Comparison of ENCODE assay signal across 17 cellular contexts in the genomic region with DNA sequence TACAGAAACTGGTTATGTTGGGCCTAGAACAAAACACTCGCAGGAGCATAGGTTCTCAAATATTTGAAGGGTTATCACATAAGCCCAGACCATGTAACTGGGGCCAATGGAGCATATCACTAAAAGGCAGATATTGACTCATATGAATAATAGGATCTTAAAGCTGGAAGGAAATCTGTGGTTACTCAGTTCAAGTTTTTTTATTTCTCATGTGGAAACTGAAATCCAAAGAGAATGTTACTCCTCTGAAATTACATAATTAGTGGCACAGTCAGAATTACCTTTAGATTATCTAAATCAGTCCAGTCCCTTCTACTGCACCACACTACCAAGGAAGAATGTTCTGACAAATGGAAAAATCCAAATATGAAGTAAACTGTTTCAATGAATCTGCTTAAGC. TPM values are rescaled to one million over a fixed set of nuclear protein-coding genes. Genes with fewer than 3 reads are reported as not detected.
DNase-seq lines count a peak whose midpoint lies in the region; ATAC-seq and TF ChIP-seq lines count a peak whose summit lies in the region.
"Had no signal": no experiment of that assay in that cellular context is flagged by ENCODE, and none has a peak within 500 bp of the region (broad histone marks: within the 10 kb centered on the region; RNA-seq: fewer than 3 reads in every experiment).

No MANE protein-coding gene starts in this region.

- intact Hi-C loops in left colon (cut with DNase I, micrococcal nuclease), result no loop called here

- no peak overlapping the region for H3K4ac ChIP-seq in H9 (ENCODE audit: low read depth, low read length)

- H3K4me3 Mint-ChIP-seq in H9, result no peak overlapping the region
- H3K4me3 Mint-ChIP-seq: activated CD4-positive, alpha-beta T cell treated with anti-CD3 and anti-CD28 coated beads, Interleukin-2, amount 10 ng/mL, durations not matched to agents 24 days and 14 days; CD4-positive, alpha-beta memory T cell; dendritic cell treated with granulocyte-macrophage colony-stimulating factor and Interleukin-4, amounts not matched to agents 40 ng/mL and 50 ng/mL, for 4 days had no signal

- no peak overlapping the region for H4K5ac ChIP-seq in H9 (ENCODE audit: insufficient read length, low read depth, low read length)

- H3K79me2 ChIP-seq in H9 (ENCODE audit: insufficient read depth, low read length), result no peaks in the 10 kb centered on the region

- H3K23ac ChIP-seq in H9 (ENCODE audit: insufficient read length, low read depth, low read length), result no peak overlapping the region

- no peaks in the 10 kb centered on the region for H3K4me1 ChIP-seq in H9 (ENCODE audit: insufficient read depth, low read length)
- H3K4me1 ChIP-seq: gastroesophageal sphincter had no signal

- no peaks in the 10 kb centered on the region for H3K36me3 Mint-ChIP-seq in H9 (ENCODE audit: insufficient read depth in 1 of 3, low read depth in 3 of 3)

- no peak overlapping the region for H2BK120ac ChIP-seq in H9 (ENCODE audit: low read depth, low read length, poor library complexity, severe bottlenecking)

- H3K27ac Mint-ChIP-seq in H9, result no peak overlapping the region; a peak in 1 of 7 replicates
- H3K27ac Mint-ChIP-seq: activated CD4-positive, alpha-beta T cell treated with anti-CD3 and anti-CD28 coated beads, Interleukin-2, amount 10 ng/mL, durations not matched to agents 24 days and 14 days; dendritic cell treated with granulocyte-macrophage colony-stimulating factor and Interleukin-4, amounts not matched to agents 40 ng/mL and 50 ng/mL, for 4 days had no signal

- no peak overlapping the region for H3K9ac ChIP-seq in H9 (ENCODE audit: extremely low read depth, insufficient read length, low read length)

- no peak overlapping the region for H2AK5ac ChIP-seq in H9 (ENCODE audit: insufficient read length, low read length)

- no peaks in the 10 kb centered on the region for H3K9me3 Mint-ChIP-seq in H9
- H3K9me3 Mint-ChIP-seq: activated CD4-positive, alpha-beta T cell treated with anti-CD3 and anti-CD28 coated beads, Interleukin-2, amount 10 ng/mL, durations not matched to agents 24 days and 14 days; CD4-positive, alpha-beta memory T cell; dendritic cell treated with granulocyte-macrophage colony-stimulating factor and Interleukin-4, amounts not matched to agents 40 ng/mL and 50 ng/mL, for 4 days had no signal

- no peak overlapping the region for H4K8ac ChIP-seq in H9 (replicated peaks; ENCODE audit: insufficient read length, low read depth, low read length)

- no peak overlapping the region for H2AFZ ChIP-seq in H9 (ENCODE audit: low read length)

- H3K27me3 ChIP-seq in H9 (ENCODE audit: insufficient read depth, low read length), result no peaks in the 10 kb centered on the region
- H3K27me3 ChIP-seq: gastroesophageal sphincter had no signal

- no peak overlapping the region for H2BK12ac ChIP-seq in H9 (ENCODE audit: insufficient read length, low read depth, low read length)

- no peaks in the 10 kb centered on the region for H3K23me2 ChIP-seq in H9 (ENCODE audit: insufficient read length, low read depth, low read length, poor library complexity, severe bottlenecking)

- no peak overlapping the region for H3K4me2 ChIP-seq in H9 (ENCODE audit: insufficient read depth, insufficient read length, low read length)

- no peak overlapping the region for H2BK15ac ChIP-seq in H9 (ENCODE audit: low read depth, low read length)

- H3K9me3 ChIP-seq in H9 (ENCODE audit: control insufficient read depth, low read depth, low read length), result no peaks in the 10 kb centered on the region
- H3K9me3 ChIP-seq: gastroesophageal sphincter had no signal

- no CpG with 5 or more reads among the region's 1 CpG for WGBS in H9 (ENCODE audit: extremely low coverage, insufficient read length, low lambda C conversion rate)

- peaks cover 15% of the 10 kb centered on the region for H3K27me3 Mint-ChIP-seq in H9 (ENCODE audit: low read depth)
- H3K27me3 Mint-ChIP-seq: CD4-positive, alpha-beta memory T cell had no signal

- H3K27ac ChIP-seq in H9 (ENCODE audit: insufficient read length, low read depth, low read length), result no peak overlapping the region
- H3K27ac ChIP-seq: gastroesophageal sphincter had no signal

- H4K20me1 ChIP-seq in H9 (ENCODE audit: control insufficient read depth, insufficient read depth, insufficient read length), result no peaks in the 10 kb centered on the region

- H3K4me1 Mint-ChIP-seq in H9, result peaks cover 6 to 13% of the 10 kb centered on the region in 2 experiments; a peak in 3 of 4 replicates
- H3K4me1 Mint-ChIP-seq: activated CD4-positive, alpha-beta T cell treated with anti-CD3 and anti-CD28 coated beads, Interleukin-2, amount 10 ng/mL, durations not matched to agents 24 days and 14 days had no signal

- no peak overlapping the region for H4K91ac ChIP-seq in H9 (ENCODE audit: insufficient read length, low read depth, low read length)

- no peak for TF ChIP-seq CTCF in H9 (conservative IDR thresholded peaks at IDR 0.05)

- ATAC-seq in GM18858 (IDR thresholded peaks at IDR 0.05; ENCODE audit: unreplicated experiment) (peak; percentile 58), GM21526 (IDR thresholded peaks at IDR 0.05; ENCODE audit: low FRiP score, unreplicated experiment) (peak; percentile 48), HG03097 (IDR thresholded peaks at IDR 0.05; ENCODE audit: low FRiP score, unreplicated experiment) (peak; percentile 65), left colon (no peak)
- ATAC-seq: gastroesophageal sphincter, left ventricle myocardium superior had no signal

- H2BK5ac ChIP-seq in H9 (ENCODE audit: insufficient read length, low read length), result no peak overlapping the region

- no peaks in the 10 kb centered on the region for H3K79me1 ChIP-seq in H9 (ENCODE audit: insufficient read depth, low read depth, low read length, poor library complexity, severe bottlenecking)

- H3K18ac ChIP-seq in H9 (ENCODE audit: insufficient read length, low read depth, low read length), result no peak overlapping the region

- DNase-seq in amniotic epithelial cell (ENCODE audit: low read depth) (peak; percentile 30), left colon (no peak), H9 (no peak), DMS79 treated with DMSO at 0.1 percent for 48 hours (lab: John Stamatoyannopoulos, UW) (no peak), NCI-H2171 treated with DMSO at 0.1 percent for 48 hours (lab: John Stamatoyannopoulos, UW) (no peak)
- DNase-seq: activated CD4-positive, alpha-beta T cell treated with anti-CD3 and anti-CD28 coated beads, Interleukin-2, amount 10 ng/mL, durations not matched to agents 24 days and 14 days; CD4-positive, alpha-beta memory T cell; left ventricle myocardium superior; nucleus accumbens; SHP77 had no signal

- no peak overlapping the region for H3T11ph ChIP-seq in H9 (ENCODE audit: low read length)

- no peak overlapping the region for H3K14ac ChIP-seq in H9 (ENCODE audit: insufficient read depth, low read length)

- no peak overlapping the region for H3K56ac ChIP-seq in H9 (ENCODE audit: insufficient read length, low read depth, low read length)

- no peak overlapping the region for H2BK20ac ChIP-seq in H9 (ENCODE audit: low read depth, low read length, poor library complexity, severe bottlenecking)

RNA-seq across cellular contexts. Expression of a gene that starts 12.0 kb away (rescaled TPM):
- total RNA-seq in left colon, result 1 to 10 TPM; 1.2 to 4.7 TPM
- not detected in 2 replicates for total RNA-seq in H9 (2021)
- total RNA-seq: LHCN-M2, NCI-H460 had no signal

RNA-seq across cellular contexts. Expression of a gene that starts 23.7 kb away (rescaled TPM):
- not detected for total RNA-seq in left colon
- not detected in 2 replicates for total RNA-seq in H9 (2021)
- total RNA-seq: activated CD4-positive, alpha-beta T cell treated with anti-CD3 and anti-CD28 coated beads, Interleukin-2, amount 10 ng/mL, durations not matched to agents 24 days and 14 days; CD4-positive, alpha-beta memory T cell; gastroesophageal sphincter; left ventricle myocardium superior; LHCN-M2 had no signal

RNA-seq across cellular contexts. Expression of a gene that starts 36.6 kb away (rescaled TPM):
- under 1 TPM in 1 of 2 donors, not detected in 1; 0.14 TPM for total RNA-seq in left colon
- total RNA-seq in H9 (2021), result not detected in 2 replicates
- total RNA-seq: activated CD4-positive, alpha-beta T cell treated with anti-CD3 and anti-CD28 coated beads, Interleukin-2, amount 10 ng/mL, durations not matched to agents 24 days and 14 days; LHCN-M2; NCI-H460 had no signal

RNA-seq across cellular contexts. Expression of a gene that starts 58.0 kb away (rescaled TPM):
- total RNA-seq in left colon, result 10 to 100 TPM; 48.1 to 56.9 TPM
- 25.0 and 27.3 TPM in 2 replicates for total RNA-seq in H9 (2021)
